Comparison of ENCODE assay signal across 10 cellular contexts in genomic region chr11:46676436-46677158, GRCh38. TPM values are rescaled to one million over a fixed set of nuclear protein-coding genes. Genes with fewer than 3 reads are reported as not detected.
DNase-seq lines count a peak whose midpoint lies in the region; ATAC-seq and TF ChIP-seq lines count a peak whose summit lies in the region.
"Had no signal": no experiment of that assay in that cellular context is flagged by ENCODE, and none has a peak within 500 bp of the region (broad histone marks: within the 10 kb centered on the region; RNA-seq: fewer than 3 reads in every experiment).

No MANE protein-coding gene starts in this region.

- ATAC-seq in effector memory CD8-positive, alpha-beta T cell (replicated peaks): no peak
- ATAC-seq in GM21786 (IDR thresholded peaks at IDR 0.05; ENCODE audit: unreplicated experiment): no peak
- no peak for ATAC-seq in GM19467 (IDR thresholded peaks at IDR 0.05; ENCODE audit: unreplicated experiment)

- no peaks in the 10 kb centered on the region for H3K27me3 ChIP-seq in CD4-positive, alpha-beta memory T cell (ENCODE audit: insufficient read depth, low read length)
- no peaks in the 10 kb centered on the region for H3K27me3 ChIP-seq in BE2C

- CTCF ChIA-PET in CD4-positive, alpha-beta memory T cell (lab: Charles Lee; ENCODE audit: partially characterized antibody): interaction anchor here (0.7 kb wide), 1 partner anchor 22 kb away, joined by 3 read pairs; no protein-coding TSS in a partner anchor

- H3K9me3 ChIP-seq in CD4-positive, alpha-beta memory T cell (ENCODE audit: control insufficient read depth in 1 of 2, low read length in 2 of 2): no peaks in the 10 kb centered on the region
- no peaks in the 10 kb centered on the region for H3K9me3 ChIP-seq in BE2C

- no peak for TF ChIP-seq CTCF in neural crest cell (conservative IDR thresholded peaks at IDR 0.05)
- TF ChIP-seq CTCF in BE2C (IDR thresholded peaks at IDR 0.05; ENCODE audit: low read depth, low read length): no peak

- peak overlapping the region in 4 of 8 donors; percentile 1 to 70 (median 47) for H3K4me3 Mint-ChIP-seq in CD4-positive, alpha-beta memory T cell
- H3K4me3 Mint-ChIP-seq in effector memory CD8-positive, alpha-beta T cell: no peak overlapping the region
- H3K4me3 Mint-ChIP-seq in neural crest cell: no peak overlapping the region

- H3K36me3 ChIP-seq in CD4-positive, alpha-beta memory T cell (ENCODE audit: insufficient read depth, low read length): peaks cover 50% of the 10 kb centered on the region
- no peaks in the 10 kb centered on the region for H3K36me3 ChIP-seq in BE2C

- H3K9me3 Mint-ChIP-seq in CD4-positive, alpha-beta memory T cell: no peaks in the 10 kb centered on the region
- no peaks in the 10 kb centered on the region for H3K9me3 Mint-ChIP-seq in effector memory CD8-positive, alpha-beta T cell
- no peaks in the 10 kb centered on the region for H3K9me3 Mint-ChIP-seq in neural crest cell

- no peak for DNase-seq in CD4-positive, alpha-beta memory T cell
- peak; percentile 63 for DNase-seq in NOMO-1 treated with dmso at 0.1 percent for 144 hours (lab: John Stamatoyannopoulos, UW; ENCODE audit: unreplicated experiment)
- no peak for DNase-seq in effector memory CD8-positive, alpha-beta T cell
- DNase-seq in neural crest cell (ENCODE audit: low read depth, low spot score): no peak
- DNase-seq in NCI-H1092 treated with DMSO at 0.1 percent for 48 hours (lab: John Stamatoyannopoulos, UW): no peak
- no peak for DNase-seq in BE2C
- DNase-seq: central memory CD4-positive, alpha-beta T cell; NCI-H1694 treated with DMSO at 0.1 percent for 48 hours had no signal

- no peak overlapping the region for H3K4me3 ChIP-seq in CD4-positive, alpha-beta memory T cell (ENCODE audit: low read length in 2 of 2)
- no peak overlapping the region for H3K4me3 ChIP-seq in BE2C (ENCODE audit: low read depth, low read length)

- POLR2A ChIA-PET in CD4-positive, alpha-beta memory T cell (lab: Charles Lee; ENCODE audit: partially characterized antibody): no interaction called here

- H3K4me1 Mint-ChIP-seq in CD4-positive, alpha-beta memory T cell: peaks cover 34 to 66% (median 58%) of the 10 kb centered on the region in 4 donors
- peaks cover 25 to 43% of the 10 kb centered on the region in 2 donors for H3K4me1 Mint-ChIP-seq in effector memory CD8-positive, alpha-beta T cell (ENCODE audit: low read depth in 2 of 2)
- peaks cover 4% of the 10 kb centered on the region for H3K4me1 Mint-ChIP-seq in neural crest cell

- no peaks in the 10 kb centered on the region for H3K27me3 Mint-ChIP-seq in CD4-positive, alpha-beta memory T cell
- H3K27me3 Mint-ChIP-seq in effector memory CD8-positive, alpha-beta T cell: no peaks in the 10 kb centered on the region
- no peaks in the 10 kb centered on the region for H3K27me3 Mint-ChIP-seq in neural crest cell (ENCODE audit: low read depth)

- peaks cover 58% of the 10 kb centered on the region for H3K4me1 ChIP-seq in CD4-positive, alpha-beta memory T cell (ENCODE audit: insufficient read depth, low read length)
- no peaks in the 10 kb centered on the region for H3K4me1 ChIP-seq in BE2C

- H3K36me3 Mint-ChIP-seq in CD4-positive, alpha-beta memory T cell: peaks cover 38 to 58% of the 10 kb centered on the region in 2 donors
- H3K36me3 Mint-ChIP-seq in effector memory CD8-positive, alpha-beta T cell (ENCODE audit: insufficient read depth): peaks cover 51% of the 10 kb centered on the region
- H3K36me3 Mint-ChIP-seq in neural crest cell (ENCODE audit: low read depth): peaks cover 4% of the 10 kb centered on the region

- no peak overlapping the region for H3K27ac ChIP-seq in CD4-positive, alpha-beta memory T cell (ENCODE audit: low read depth, low read length)

- intact Hi-C loops in CD4-positive, alpha-beta memory T cell (cut with micrococcal nuclease): no loop called here

- H3K27ac Mint-ChIP-seq in CD4-positive, alpha-beta memory T cell: peak overlapping the region; percentile 43 to 92 (median 81)
- peak overlapping the region; percentile 78 to 87 for H3K27ac Mint-ChIP-seq in effector memory CD8-positive, alpha-beta T cell
- H3K27ac Mint-ChIP-seq in neural crest cell (ENCODE audit: unreplicated experiment): peak overlapping the region; percentile 73

RNA-seq across cellular contexts. Expression of gene ARHGAP1, which starts 23.8 kb away (rescaled TPM):
- 10 to 100 TPM; 61.3 to 72.2 TPM for total RNA-seq in CD4-positive, alpha-beta memory T cell
- 10 to 100 TPM; 39.0 to 85.8 TPM for polyA plus RNA-seq in CD4-positive, alpha-beta memory T cell
- total RNA-seq in neural crest cell: 31.9 and 32.2 TPM in 2 replicates
- polyA plus RNA-seq in BE2C (2012; ENCODE audit: insufficient read depth, insufficient read length, low read depth): 11.3 TPM

RNA-seq across cellular contexts. Expression of gene ZNF408, which starts 24.2 kb away (rescaled TPM):
- total RNA-seq in CD4-positive, alpha-beta memory T cell: 10 to 100 TPM; 18.9 to 20.0 TPM
- polyA plus RNA-seq in CD4-positive, alpha-beta memory T cell: 10 to 100 TPM in 1 of 2 donors, 1 to 10 TPM in 1; 5.7 to 12.7 TPM
- 13.7 and 15.3 TPM in 2 replicates for total RNA-seq in neural crest cell
- polyA plus RNA-seq in BE2C (2012; ENCODE audit: insufficient read depth, insufficient read length, low read depth): 52.9 TPM

RNA-seq across cellular contexts. Expression of gene F2, which starts 42.4 kb away (rescaled TPM):
- total RNA-seq in CD4-positive, alpha-beta memory T cell: not detected
- not detected for polyA plus RNA-seq in CD4-positive, alpha-beta memory T cell
- not detected in 2 replicates for total RNA-seq in neural crest cell
- not detected for polyA plus RNA-seq in BE2C (2012; ENCODE audit: insufficient read depth, insufficient read length, low read depth)

RNA-seq across cellular contexts. Expression of gene ATG13, which starts 59.2 kb away (rescaled TPM):
- 10 to 100 TPM; 86.0 to 96.2 TPM for total RNA-seq in CD4-positive, alpha-beta memory T cell
- polyA plus RNA-seq in CD4-positive, alpha-beta memory T cell: 10 to 100 TPM; 64.2 to 66.0 TPM
- total RNA-seq in neural crest cell: 51.3 and 51.9 TPM in 2 replicates
- 63.4 TPM for polyA plus RNA-seq in BE2C (2012; ENCODE audit: insufficient read depth, insufficient read length, low read depth)

RNA-seq across cellular contexts. Expression of gene HARBI1, which starts 59.6 kb away (rescaled TPM):
- 1 to 10 TPM; 7.2 to 9.4 TPM for total RNA-seq in CD4-positive, alpha-beta memory T cell
- polyA plus RNA-seq in CD4-positive, alpha-beta memory T cell: 10 to 100 TPM in 1 of 2 donors, 1 to 10 TPM in 1; 8.7 to 10.6 TPM
- total RNA-seq in neural crest cell: 7.6 and 8.0 TPM in 2 replicates
- 2.1 TPM for polyA plus RNA-seq in BE2C (2012; ENCODE audit: insufficient read depth, insufficient read length, low read depth)
